Comparison of ENCODE assay signal across 17 cellular contexts in genomic region chr2:171490577-171490976, GRCh38.
"Had no signal": no experiment of that assay in that cellular context is flagged by ENCODE, and none has a peak within 500 bp of the region (broad histone marks: within the 10 kb centered on the region; RNA-seq: fewer than 3 reads in every experiment).

No MANE protein-coding gene starts in this region.

- H3K9me3 ChIP-seq: body of pancreas, esophagus squamous epithelium, lower lobe of right lung, prostate gland, suprapubic skin, vagina had no signal

- H3K27me3 ChIP-seq: body of pancreas, esophagus squamous epithelium, right atrium auricular region, suprapubic skin, vagina had no signal

- H3K4me3 ChIP-seq: body of pancreas, esophagus squamous epithelium, lower lobe of right lung, prostate gland, right atrium auricular region, suprapubic skin, vagina had no signal

- H3K27ac ChIP-seq: body of pancreas, esophagus squamous epithelium, lower lobe of right lung, prostate gland, right atrium auricular region, suprapubic skin, vagina had no signal

- H3K36me3 ChIP-seq: lower lobe of right lung, prostate gland, right atrium auricular region, suprapubic skin, vagina had no signal

- ATAC-seq: activated CD4-positive, alpha-beta T cell treated with anti-CD3 and anti-CD28 coated beads for 36 hours; activated CD8-positive, alpha-beta memory T cell treated with anti-CD3 and anti-CD28 coated beads, Interleukin-2, amount 10 ng/mL, durations not matched to agents 7 days and 5 days; body of pancreas; lower lobe of right lung; T-cell had no signal

- DNase-seq: activated CD4-positive, alpha-beta memory T cell treated with anti-CD3 and anti-CD28 coated beads for 36 hours; activated CD4-positive, alpha-beta T cell treated with anti-CD3 and anti-CD28 coated beads for 36 hours; activated CD8-positive, alpha-beta memory T cell treated with anti-CD3 and anti-CD28 coated beads, Interleukin-2, amount 10 ng/mL, durations not matched to agents 7 days and 5 days; activated naive CD4-positive, alpha-beta T cell treated with Interleukin-2 at 50 U/mL for 16 hours; activated T-cell treated with anti-CD3 and anti-CD28 coated beads, Interleukin-2, amount 50 U/mL, for 1 hour; body of pancreas; cortex of kidney; effector CD4-positive, alpha-beta T cell; esophagus squamous epithelium; lower lobe of right lung; naive B cell; T-cell; trophoblast cell had no signal

- H3K4me1 ChIP-seq: esophagus squamous epithelium, lower lobe of right lung, prostate gland, right atrium auricular region, suprapubic skin, vagina had no signal
